In genomic region chr9:104863180-104863883, GRCh38 we compare ENCODE assay signal across 8 cellular contexts.
A peak's percentile ranks its signal among the peaks of the same experiment; 100 is the strongest.
DNase-seq lines count a peak whose midpoint lies in the region; ATAC-seq and TF ChIP-seq lines count a peak whose summit lies in the region.

No MANE protein-coding gene starts in this region.

- H3K4me3 ChIP-seq in fibroblast of pulmonary artery (replicated peaks; ENCODE audit: low read depth, low read length) (no peak overlapping the region), neural cell (ENCODE audit: low read length) (no peak overlapping the region)

- no peak overlapping the region for H3K27ac Mint-ChIP-seq in activated T-cell treated with anti-CD3 and anti-CD28 coated beads, Interleukin-2, amount 50 U/mL, for 24 hours
- H3K27ac Mint-ChIP-seq in type B pancreatic cell = peak overlapping the region; percentile 18

- ATAC-seq in GM21381 (IDR thresholded peaks at IDR 0.05; ENCODE audit: unreplicated experiment) = peak; percentile 75

- H3K4me1 Mint-ChIP-seq in activated T-cell treated with anti-CD3 and anti-CD28 coated beads, Interleukin-2, amount 50 U/mL, for 24 hours (ENCODE audit: low read depth) = peaks cover 5% of the 10 kb centered on the region
- peaks cover 34% of the 10 kb centered on the region for H3K4me1 Mint-ChIP-seq in type B pancreatic cell (ENCODE audit: unreplicated experiment)

- DNase-seq in DMS53 treated with DMSO at 0.1 percent for 48 hours (lab: John Stamatoyannopoulos, UW; ENCODE audit: unreplicated experiment) (peak; percentile 57), HS-5 (ENCODE audit: low read depth) (peak; percentile 74), NCI-H82 treated with DMSO at 0.1 percent for 48 hours (lab: John Stamatoyannopoulos, UW; ENCODE audit: unreplicated experiment) (peak; percentile 96), fibroblast of pulmonary artery (ENCODE audit: low read depth) (peak; percentile 88), type B pancreatic cell (ENCODE audit: extremely low spot score, unreplicated experiment) (no peak)
- peak; percentile 40 for DNase-seq in activated T-cell treated with anti-CD3 and anti-CD28 coated beads, Interleukin-2, amount 50 U/mL, for 24 hours

- no peaks in the 10 kb centered on the region for H3K9me3 Mint-ChIP-seq in activated T-cell treated with anti-CD3 and anti-CD28 coated beads, Interleukin-2, amount 50 U/mL, for 24 hours
- H3K9me3 Mint-ChIP-seq in type B pancreatic cell = no peaks in the 10 kb centered on the region

- no peak overlapping the region for H2AFZ ChIP-seq in neural cell (ENCODE audit: low read depth, low read length)

- H3K36me3 Mint-ChIP-seq in activated T-cell treated with anti-CD3 and anti-CD28 coated beads, Interleukin-2, amount 50 U/mL, for 24 hours (ENCODE audit: low read depth) = peaks cover 2% of the 10 kb centered on the region
- peaks cover 11% of the 10 kb centered on the region for H3K36me3 Mint-ChIP-seq in type B pancreatic cell

- peak; percentile 88 for TF ChIP-seq RAD21 in neural cell (conservative IDR thresholded peaks at IDR 0.05)

- H3K4me3 Mint-ChIP-seq in activated T-cell treated with anti-CD3 and anti-CD28 coated beads, Interleukin-2, amount 50 U/mL, for 24 hours = no peak overlapping the region
- no peak overlapping the region for H3K4me3 Mint-ChIP-seq in type B pancreatic cell

- no peaks in the 10 kb centered on the region for H3K9me3 ChIP-seq in neural cell (ENCODE audit: low read length)

- H3K36me3 ChIP-seq in neural cell (ENCODE audit: insufficient read depth, low read length) = peaks cover 2% of the 10 kb centered on the region

- no peaks in the 10 kb centered on the region for H3K9me2 ChIP-seq in neural cell (ENCODE audit: insufficient read depth, low read length)

- H3K9ac ChIP-seq in neural cell (ENCODE audit: low read length) = no peak overlapping the region

- no peaks in the 10 kb centered on the region for H3K27me3 Mint-ChIP-seq in activated T-cell treated with anti-CD3 and anti-CD28 coated beads, Interleukin-2, amount 50 U/mL, for 24 hours
- no peaks in the 10 kb centered on the region for H3K27me3 Mint-ChIP-seq in type B pancreatic cell

- H3K27ac ChIP-seq in neural cell (ENCODE audit: low read length) = no peak overlapping the region

- no peak for TF ChIP-seq EP300 in neural cell (conservative IDR thresholded peaks at IDR 0.05; ENCODE audit: poor library complexity, severe bottlenecking)

- H4K20me1 ChIP-seq in neural cell (ENCODE audit: insufficient read depth) = no peaks in the 10 kb centered on the region

- no peak overlapping the region for H3K4me2 ChIP-seq in neural cell (ENCODE audit: low read length)

- no peaks in the 10 kb centered on the region for H3K79me2 ChIP-seq in neural cell (replicated peaks; ENCODE audit: insufficient read depth, low read length)

- no peaks in the 10 kb centered on the region for H3K27me3 ChIP-seq in neural cell (ENCODE audit: insufficient read depth, low read depth, low read length)

- H3F3A ChIP-seq in neural cell (ENCODE audit: insufficient read depth, low read length, poor library complexity, severe bottlenecking) = no peaks in the 10 kb centered on the region

- peak; percentile 92 for TF ChIP-seq CTCF in fibroblast of pulmonary artery (IDR thresholded peaks at IDR 0.05; ENCODE audit: low read length, missing control alignments)
- peak; percentile 90 for TF ChIP-seq CTCF in neural cell (IDR thresholded peaks at IDR 0.05; ENCODE audit: poor library complexity, severe bottlenecking)
- peak; percentile 87 for TF ChIP-seq CTCF in type B pancreatic cell (conservative IDR thresholded peaks at IDR 0.05)

TF ChIP-seq in neural cell, 6 proteins besides CTCF, POLR2A, EP300 and RAD21:
- TF ChIP-seq REST (IDR thresholded peaks at IDR 0.05; ENCODE audit: borderline replicate concordance) (no peak), TAF1 (IDR thresholded peaks at IDR 0.05; ENCODE audit: low read depth) (no peak), POLR2AphosphoS5 (IDR thresholded peaks at IDR 0.05) (no peak), MXI1 (conservative IDR thresholded peaks at IDR 0.05; ENCODE audit: poor library complexity, severe bottlenecking) (peak; percentile 29), SMC3 (conservative IDR thresholded peaks at IDR 0.05; ENCODE audit: poor library complexity) (peak; percentile 92)
